Comparison of ENCODE assay signal across 20 cellular contexts in the genomic region with DNA sequence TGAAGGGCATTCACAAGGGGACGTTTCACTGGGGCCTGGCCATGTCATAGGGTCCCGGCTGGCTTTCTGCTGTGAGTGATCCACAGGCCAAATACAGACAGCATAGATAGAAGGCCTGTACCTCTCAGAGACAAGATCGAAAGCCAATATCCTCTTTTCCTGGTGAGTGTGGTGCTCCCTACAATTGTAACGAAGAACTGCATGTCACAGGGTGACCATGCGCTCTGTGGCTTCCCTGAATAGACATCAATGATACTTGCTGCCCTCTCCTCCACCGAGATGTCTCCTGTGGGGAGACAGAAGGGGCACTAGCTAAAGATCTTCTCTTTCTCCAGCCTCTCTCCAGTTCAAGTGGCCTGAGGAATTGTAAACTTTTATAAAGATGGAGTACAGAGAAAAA.
A peak's percentile ranks its signal among the peaks of the same experiment; 100 is the strongest.
DNase-seq lines count a peak whose midpoint lies in the region; ATAC-seq and TF ChIP-seq lines count a peak whose summit lies in the region.
"Had no signal": no experiment of that assay in that cellular context is flagged by ENCODE, and none has a peak within 500 bp of the region (broad histone marks: within the 10 kb centered on the region; RNA-seq: fewer than 3 reads in every experiment).

No MANE protein-coding gene starts in this region.

- H3K4me1 ChIP-seq in smooth muscle cell (ENCODE audit: low read depth) = no peaks in the 10 kb centered on the region
- H3K4me1 ChIP-seq: psoas muscle had no signal

- 70% methylated on average over 6 of the region's 6 CpGs for WGBS in smooth muscle cell (ENCODE audit: low lambda C conversion rate)

- H3K27me3 ChIP-seq in smooth muscle cell (ENCODE audit: low read depth) = peaks cover 5% of the 10 kb centered on the region
- H3K27me3 ChIP-seq: neutrophil had no signal

- H3F3A ChIP-seq in smooth muscle cell (ENCODE audit: low read depth) = no peaks in the 10 kb centered on the region

- H4K20me1 ChIP-seq in smooth muscle cell (ENCODE audit: low read depth) = no peaks in the 10 kb centered on the region

- H3K79me2 ChIP-seq in smooth muscle cell (ENCODE audit: low read depth) = no peaks in the 10 kb centered on the region

- H3K27ac ChIP-seq in smooth muscle cell (ENCODE audit: low read depth) = no peak overlapping the region
- H3K27ac ChIP-seq: C4-2B, neutrophil, psoas muscle, skin epidermis had no signal

- TF ChIP-seq CTCF in smooth muscle cell (IDR thresholded peaks at IDR 0.05; ENCODE audit: borderline replicate concordance, insufficient read depth, poor library complexity, severe bottlenecking) = no peak

- DNase-seq in CD1c-positive myeloid dendritic cell (ENCODE audit: extremely low spot score) (peak; percentile 20), NOMO-1 treated with dmso at 0.1 percent for 144 hours (lab: John Stamatoyannopoulos, UW; ENCODE audit: unreplicated experiment) (peak; percentile 63), left lobe of liver (ENCODE audit: low spot score) (no peak), smooth muscle cell (lab: John Stamatoyannopoulos, UW; ENCODE audit: unreplicated experiment) (no peak), activated gamma-delta T cell treated with Interleukin-2 at 50 U/mL for 16 hours (no peak)
- DNase-seq in activated naive CD4-positive, alpha-beta T cell treated with Interleukin-2 at 50 U/mL for 16 hours = no peak
- DNase-seq: activated B cell treated with CpG ODN at 0.5 μM for 24 hours; activated CD4-positive, alpha-beta T cell treated with anti-CD3 and anti-CD28 coated beads, Interleukin-2, amount 50 U/mL, for 4 hours; aorta; caudate nucleus; HFFc6; NCI-H1436; psoas muscle; RPMI8226; stimulated activated CD4-positive, alpha-beta T cell treated with anti-CD3 and anti-CD28 coated beads, Interleukin-2, amount 100 ng/mL, for 24 hours had no signal

- no peaks in the 10 kb centered on the region for H3K9me3 ChIP-seq in smooth muscle cell (replicated peaks; ENCODE audit: low read depth)
- H3K9me3 ChIP-seq: neutrophil, psoas muscle had no signal

- ATAC-seq in left lobe of liver = peak; percentile 16
- no peak for ATAC-seq in GM19324 (IDR thresholded peaks at IDR 0.05; ENCODE audit: low FRiP score, unreplicated experiment)
- no peak for ATAC-seq in HG02623 (IDR thresholded peaks at IDR 0.05; ENCODE audit: unreplicated experiment)

- no peak overlapping the region for H3K4me2 ChIP-seq in smooth muscle cell

- H3K4me3 ChIP-seq in smooth muscle cell = no peak overlapping the region
- H3K4me3 ChIP-seq: psoas muscle, skin epidermis had no signal

- H3K36me3 ChIP-seq in smooth muscle cell (ENCODE audit: low read depth) = no peaks in the 10 kb centered on the region
- H3K36me3 ChIP-seq: neutrophil had no signal

- no peak overlapping the region for H3K9ac ChIP-seq in smooth muscle cell (ENCODE audit: low read depth)

- H2AFZ ChIP-seq in smooth muscle cell (ENCODE audit: low read depth) = peak overlapping the region; percentile 26

Comparison
In these comparisons a context has a peak if more than half of its experiments do, and no peak if none do; other contexts are left out.
1. DNase-seq: peak in CD1c-positive myeloid dendritic cell (single experiment) and NOMO-1 treated with dmso at 0.1 percent for 144 hours (single experiment); none in left lobe of liver (single experiment), smooth muscle cell (single experiment), activated naive CD4-positive, alpha-beta T cell treated with Interleukin-2 at 50 U/mL for 16 hours (single experiment) and activated gamma-delta T cell treated with Interleukin-2 at 50 U/mL for 16 hours (single experiment).